ENCODE assay signal across 1 cellular context in the genomic region with DNA sequence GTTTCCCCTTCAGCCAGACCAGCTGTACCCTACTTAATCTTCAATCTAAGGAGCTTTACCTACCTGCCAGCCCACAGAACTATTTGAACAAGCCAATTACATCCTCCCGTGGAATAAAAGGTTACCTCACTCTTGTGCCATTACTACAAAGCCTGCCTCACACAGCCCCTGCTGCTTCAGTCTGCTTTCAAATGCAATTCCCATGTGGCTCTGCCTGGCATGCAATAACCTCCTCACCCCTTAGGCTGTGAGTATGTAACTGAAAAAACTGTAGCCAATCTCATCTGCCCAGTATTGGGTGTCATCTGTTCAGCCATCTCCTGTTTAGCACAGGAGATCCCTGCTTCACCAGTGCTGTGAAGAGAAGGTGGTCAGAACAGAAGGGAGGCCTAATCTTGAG.
TF ChIP-seq lines count a peak whose summit lies in the region.

No MANE protein-coding gene starts in this region.

TF ChIP-seq in GM23338, 12 proteins besides CTCF, POLR2A, EP300 and RAD21 (continued from another document):
- TF ChIP-seq, protein P1, sequence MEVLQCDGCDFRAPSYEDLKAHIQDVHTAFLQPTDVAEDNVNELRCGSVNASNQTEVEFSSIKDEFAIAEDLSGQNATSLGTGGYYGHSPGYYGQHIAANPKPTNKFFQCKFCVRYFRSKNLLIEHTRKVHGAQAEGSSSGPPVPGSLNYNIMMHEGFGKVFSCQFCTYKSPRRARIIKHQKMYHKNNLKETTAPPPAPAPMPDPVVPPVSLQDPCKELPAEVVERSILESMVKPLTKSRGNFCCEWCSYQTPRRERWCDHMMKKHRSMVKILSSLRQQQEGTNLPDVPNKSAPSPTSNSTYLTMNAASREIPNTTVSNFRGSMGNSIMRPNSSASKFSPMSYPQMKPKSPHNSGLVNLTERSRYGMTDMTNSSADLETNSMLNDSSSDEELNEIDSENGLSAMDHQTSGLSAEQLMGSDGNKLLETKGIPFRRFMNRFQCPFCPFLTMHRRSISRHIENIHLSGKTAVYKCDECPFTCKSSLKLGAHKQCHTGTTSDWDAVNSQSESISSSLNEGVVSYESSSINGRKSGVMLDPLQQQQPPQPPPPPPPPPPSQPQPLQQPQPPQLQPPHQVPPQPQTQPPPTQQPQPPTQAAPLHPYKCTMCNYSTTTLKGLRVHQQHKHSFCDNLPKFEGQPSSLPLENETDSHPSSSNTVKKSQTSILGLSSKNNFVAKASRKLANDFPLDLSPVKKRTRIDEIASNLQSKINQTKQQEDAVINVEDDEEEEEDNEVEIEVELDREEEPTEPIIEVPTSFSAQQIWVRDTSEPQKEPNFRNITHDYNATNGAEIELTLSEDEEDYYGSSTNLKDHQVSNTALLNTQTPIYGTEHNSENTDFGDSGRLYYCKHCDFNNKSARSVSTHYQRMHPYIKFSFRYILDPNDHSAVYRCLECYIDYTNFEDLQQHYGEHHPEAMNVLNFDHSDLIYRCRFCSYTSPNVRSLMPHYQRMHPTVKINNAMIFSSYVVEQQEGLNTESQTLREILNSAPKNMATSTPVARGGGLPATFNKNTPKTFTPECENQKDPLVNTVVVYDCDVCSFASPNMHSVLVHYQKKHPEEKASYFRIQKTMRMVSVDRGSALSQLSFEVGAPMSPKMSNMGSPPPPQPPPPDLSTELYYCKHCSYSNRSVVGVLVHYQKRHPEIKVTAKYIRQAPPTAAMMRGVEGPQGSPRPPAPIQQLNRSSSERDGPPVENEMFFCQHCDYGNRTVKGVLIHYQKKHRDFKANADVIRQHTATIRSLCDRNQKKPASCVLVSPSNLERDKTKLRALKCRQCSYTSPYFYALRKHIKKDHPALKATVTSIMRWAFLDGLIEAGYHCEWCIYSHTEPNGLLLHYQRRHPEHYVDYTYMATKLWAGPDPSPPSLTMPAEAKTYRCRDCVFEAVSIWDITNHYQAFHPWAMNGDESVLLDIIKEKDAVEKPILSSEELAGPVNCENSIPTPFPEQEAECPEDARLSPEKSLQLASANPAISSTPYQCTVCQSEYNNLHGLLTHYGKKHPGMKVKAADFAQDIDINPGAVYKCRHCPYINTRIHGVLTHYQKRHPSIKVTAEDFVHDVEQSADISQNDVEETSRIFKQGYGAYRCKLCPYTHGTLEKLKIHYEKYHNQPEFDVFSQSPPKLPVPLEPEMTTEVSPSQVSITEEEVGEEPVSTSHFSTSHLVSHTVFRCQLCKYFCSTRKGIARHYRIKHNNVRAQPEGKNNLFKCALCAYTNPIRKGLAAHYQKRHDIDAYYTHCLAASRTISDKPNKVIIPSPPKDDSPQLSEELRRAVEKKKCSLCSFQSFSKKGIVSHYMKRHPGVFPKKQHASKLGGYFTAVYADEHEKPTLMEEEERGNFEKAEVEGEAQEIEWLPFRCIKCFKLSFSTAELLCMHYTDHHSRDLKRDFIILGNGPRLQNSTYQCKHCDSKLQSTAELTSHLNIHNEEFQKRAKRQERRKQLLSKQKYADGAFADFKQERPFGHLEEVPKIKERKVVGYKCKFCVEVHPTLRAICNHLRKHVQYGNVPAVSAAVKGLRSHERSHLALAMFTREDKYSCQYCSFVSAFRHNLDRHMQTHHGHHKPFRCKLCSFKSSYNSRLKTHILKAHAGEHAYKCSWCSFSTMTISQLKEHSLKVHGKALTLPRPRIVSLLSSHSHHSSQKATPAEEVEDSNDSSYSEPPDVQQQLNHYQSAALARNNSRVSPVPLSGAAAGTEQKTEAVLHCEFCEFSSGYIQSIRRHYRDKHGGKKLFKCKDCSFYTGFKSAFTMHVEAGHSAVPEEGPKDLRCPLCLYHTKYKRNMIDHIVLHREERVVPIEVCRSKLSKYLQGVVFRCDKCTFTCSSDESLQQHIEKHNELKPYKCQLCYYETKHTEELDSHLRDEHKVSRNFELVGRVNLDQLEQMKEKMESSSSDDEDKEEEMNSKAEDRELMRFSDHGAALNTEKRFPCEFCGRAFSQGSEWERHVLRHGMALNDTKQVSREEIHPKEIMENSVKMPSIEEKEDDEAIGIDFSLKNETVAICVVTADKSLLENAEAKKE (CRISPR knock-in tag; IDR thresholded peaks at IDR 0.05) = no peak
- no peak for TF ChIP-seq EZH2phosphoT487 (IDR thresholded peaks at IDR 0.05; ENCODE audit: unreplicated experiment)
- TF ChIP-seq, protein P2, sequence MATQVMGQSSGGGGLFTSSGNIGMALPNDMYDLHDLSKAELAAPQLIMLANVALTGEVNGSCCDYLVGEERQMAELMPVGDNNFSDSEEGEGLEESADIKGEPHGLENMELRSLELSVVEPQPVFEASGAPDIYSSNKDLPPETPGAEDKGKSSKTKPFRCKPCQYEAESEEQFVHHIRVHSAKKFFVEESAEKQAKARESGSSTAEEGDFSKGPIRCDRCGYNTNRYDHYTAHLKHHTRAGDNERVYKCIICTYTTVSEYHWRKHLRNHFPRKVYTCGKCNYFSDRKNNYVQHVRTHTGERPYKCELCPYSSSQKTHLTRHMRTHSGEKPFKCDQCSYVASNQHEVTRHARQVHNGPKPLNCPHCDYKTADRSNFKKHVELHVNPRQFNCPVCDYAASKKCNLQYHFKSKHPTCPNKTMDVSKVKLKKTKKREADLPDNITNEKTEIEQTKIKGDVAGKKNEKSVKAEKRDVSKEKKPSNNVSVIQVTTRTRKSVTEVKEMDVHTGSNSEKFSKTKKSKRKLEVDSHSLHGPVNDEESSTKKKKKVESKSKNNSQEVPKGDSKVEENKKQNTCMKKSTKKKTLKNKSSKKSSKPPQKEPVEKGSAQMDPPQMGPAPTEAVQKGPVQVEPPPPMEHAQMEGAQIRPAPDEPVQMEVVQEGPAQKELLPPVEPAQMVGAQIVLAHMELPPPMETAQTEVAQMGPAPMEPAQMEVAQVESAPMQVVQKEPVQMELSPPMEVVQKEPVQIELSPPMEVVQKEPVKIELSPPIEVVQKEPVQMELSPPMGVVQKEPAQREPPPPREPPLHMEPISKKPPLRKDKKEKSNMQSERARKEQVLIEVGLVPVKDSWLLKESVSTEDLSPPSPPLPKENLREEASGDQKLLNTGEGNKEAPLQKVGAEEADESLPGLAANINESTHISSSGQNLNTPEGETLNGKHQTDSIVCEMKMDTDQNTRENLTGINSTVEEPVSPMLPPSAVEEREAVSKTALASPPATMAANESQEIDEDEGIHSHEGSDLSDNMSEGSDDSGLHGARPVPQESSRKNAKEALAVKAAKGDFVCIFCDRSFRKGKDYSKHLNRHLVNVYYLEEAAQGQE (IDR thresholded peaks at IDR 0.05; ENCODE audit: unreplicated experiment) = no peak
- no peak for TF ChIP-seq ZNF331 (CRISPR knock-in tag; IDR thresholded peaks at IDR 0.05; ENCODE audit: low read depth)
- no peak for TF ChIP-seq NANOG (IDR thresholded peaks at IDR 0.05; ENCODE audit: borderline replicate concordance)
